Comparison of ENCODE assay signal across 9 cellular contexts in genomic region chr6:90610671-90611542, GRCh38. TPM values are rescaled to one million over a fixed set of nuclear protein-coding genes. Genes with fewer than 3 reads are reported as not detected.
DNase-seq lines count a peak whose midpoint lies in the region; ATAC-seq and TF ChIP-seq lines count a peak whose summit lies in the region.
"Had no signal": no experiment of that assay in that cellular context is flagged by ENCODE, and none has a peak within 500 bp of the region (broad histone marks: within the 10 kb centered on the region; RNA-seq: fewer than 3 reads in every experiment).

No MANE protein-coding gene starts in this region.

- peak overlapping the region; percentile 71 for H3K27ac Mint-ChIP-seq in activated T-cell treated with anti-CD3 and anti-CD28 coated beads, Interleukin-2, amount 50 U/mL, for 24 hours
- peak overlapping the region in 3 of 10 donors; percentile 8 to 54 (median 17) for H3K27ac Mint-ChIP-seq in naive thymus-derived CD8-positive, alpha-beta T cell

- in situ Hi-C loops in transverse colon (cut with MboI; ENCODE audit: low pct_ligation_motif_present in 1 of 4, low pct_unique_long_range_greater_than_20kb in 1 of 4, low sequenced_read_pairs in 3 of 4), result no loop called here

- no peak for TF ChIP-seq POLR2A in transverse colon (IDR thresholded peaks at IDR 0.05)

- no peaks in the 10 kb centered on the region for H3K9me3 Mint-ChIP-seq in activated T-cell treated with anti-CD3 and anti-CD28 coated beads, Interleukin-2, amount 50 U/mL, for 24 hours
- no peaks in the 10 kb centered on the region for H3K9me3 Mint-ChIP-seq in naive thymus-derived CD8-positive, alpha-beta T cell

- peaks cover 65% of the 10 kb centered on the region for H3K27me3 Mint-ChIP-seq in activated T-cell treated with anti-CD3 and anti-CD28 coated beads, Interleukin-2, amount 50 U/mL, for 24 hours
- peaks cover 21 to 68% (median 44%) of the 10 kb centered on the region in 5 donors for H3K27me3 Mint-ChIP-seq in naive thymus-derived CD8-positive, alpha-beta T cell

- intact Hi-C loops in transverse colon (cut with DNase I; ENCODE audit: low total_unique reads), result no loop called here

- peaks cover 0 to 16% (median 6%) of the 10 kb centered on the region in 4 donors for H3K4me1 ChIP-seq in transverse colon

- no peaks in the 10 kb centered on the region for H3K36me3 ChIP-seq in transverse colon
- H3K36me3 ChIP-seq: neutrophil had no signal

- peaks cover 56% of the 10 kb centered on the region for H3K27me3 ChIP-seq in transverse colon

- ATAC-seq in HG02642 (IDR thresholded peaks at IDR 0.05; ENCODE audit: poor library complexity, unreplicated experiment), result peak; percentile 73
- peak; percentile 75 to 80 for ATAC-seq in naive thymus-derived CD8-positive, alpha-beta T cell

- H3K4me1 Mint-ChIP-seq in activated T-cell treated with anti-CD3 and anti-CD28 coated beads, Interleukin-2, amount 50 U/mL, for 24 hours (ENCODE audit: low read depth), result peaks cover 12% of the 10 kb centered on the region
- peaks cover 11 to 20% (median 14%) of the 10 kb centered on the region in 4 donors for H3K4me1 Mint-ChIP-seq in naive thymus-derived CD8-positive, alpha-beta T cell

- peak overlapping the region; percentile 73 for H3K4me3 Mint-ChIP-seq in activated T-cell treated with anti-CD3 and anti-CD28 coated beads, Interleukin-2, amount 50 U/mL, for 24 hours
- peak overlapping the region; percentile 80 to 93 (median 88) for H3K4me3 Mint-ChIP-seq in naive thymus-derived CD8-positive, alpha-beta T cell

- TF ChIP-seq EP300 in transverse colon (IDR thresholded peaks at IDR 0.05; ENCODE audit: low read depth), result no peak

- H3K4me3 ChIP-seq in transverse colon, result peak overlapping the region; percentile 40 to 70 (median 44)

- POLR2A ChIA-PET in naive thymus-derived CD8-positive, alpha-beta T cell (lab: Charles Lee), result no interaction called here

- no peak for TF ChIP-seq CTCF in transverse colon (IDR thresholded peaks at IDR 0.05)

- H3K9me3 ChIP-seq in transverse colon, result no peaks in the 10 kb centered on the region
- H3K9me3 ChIP-seq: neutrophil had no signal

- H3K27ac ChIP-seq in transverse colon, result peak overlapping the region; percentile 36 to 72 (median 63)
- H3K27ac ChIP-seq: neutrophil had no signal

- peak; percentile 29 to 56 for DNase-seq in NCI-H2081 (lab: John Stamatoyannopoulos, UW)
- DNase-seq in NCI-H2081 treated with DMSO at 0.1 percent for 48 hours (lab: John Stamatoyannopoulos, UW), result no peak
- peak; percentile 38 for DNase-seq in NCI-H345 treated with DMSO at 0.1 percent for 48 hours (lab: John Stamatoyannopoulos, UW; ENCODE audit: unreplicated experiment)
- peak; percentile 66 for DNase-seq in activated T-cell treated with anti-CD3 and anti-CD28 coated beads, Interleukin-2, amount 50 U/mL, for 24 hours
- DNase-seq in fibroblast of peridontal ligament (ENCODE audit: extremely low read depth), result peak; percentile 11
- peak in 8 of 10 donors; percentile 2 to 31 (median 12) for DNase-seq in naive thymus-derived CD8-positive, alpha-beta T cell
- no peak for DNase-seq in transverse colon

- WGBS in transverse colon (ENCODE audit: low coverage in 1 of 2), 2 donors, result 0 to 2% methylated on average over 14 to 30 of the region's 75 CpGs

- H3K36me3 Mint-ChIP-seq in activated T-cell treated with anti-CD3 and anti-CD28 coated beads, Interleukin-2, amount 50 U/mL, for 24 hours (ENCODE audit: low read depth), result no peaks in the 10 kb centered on the region
- no peaks in the 10 kb centered on the region for H3K36me3 Mint-ChIP-seq in naive thymus-derived CD8-positive, alpha-beta T cell

RNA-seq across cellular contexts. Expression of gene MAP3K7, which starts 24.0 kb away (rescaled TPM):
- total RNA-seq in naive thymus-derived CD8-positive, alpha-beta T cell, result 10 to 100 TPM; 27.0 to 29.3 TPM
- 10 to 100 TPM; 12.9 to 21.1 (median 18.3) TPM for polyA plus RNA-seq in naive thymus-derived CD8-positive, alpha-beta T cell
- 10 to 100 TPM; 19.3 to 37.6 (median 28.5) TPM for total RNA-seq in transverse colon

Comparison
In these comparisons a context has a peak if more than half of its experiments do, and no peak if none do; other contexts are left out.
1. DNase-seq: peak in NCI-H2081 (2 of 2), NCI-H345 treated with DMSO at 0.1 percent for 48 hours (single experiment), activated T-cell treated with anti-CD3 and anti-CD28 coated beads, Interleukin-2, amount 50 U/mL, for 24 hours (single experiment), fibroblast of peridontal ligament (single experiment) and naive thymus-derived CD8-positive, alpha-beta T cell (8 of 10); none in NCI-H2081 treated with DMSO at 0.1 percent for 48 hours (single experiment) and transverse colon (single experiment).